In the genomic region with DNA sequence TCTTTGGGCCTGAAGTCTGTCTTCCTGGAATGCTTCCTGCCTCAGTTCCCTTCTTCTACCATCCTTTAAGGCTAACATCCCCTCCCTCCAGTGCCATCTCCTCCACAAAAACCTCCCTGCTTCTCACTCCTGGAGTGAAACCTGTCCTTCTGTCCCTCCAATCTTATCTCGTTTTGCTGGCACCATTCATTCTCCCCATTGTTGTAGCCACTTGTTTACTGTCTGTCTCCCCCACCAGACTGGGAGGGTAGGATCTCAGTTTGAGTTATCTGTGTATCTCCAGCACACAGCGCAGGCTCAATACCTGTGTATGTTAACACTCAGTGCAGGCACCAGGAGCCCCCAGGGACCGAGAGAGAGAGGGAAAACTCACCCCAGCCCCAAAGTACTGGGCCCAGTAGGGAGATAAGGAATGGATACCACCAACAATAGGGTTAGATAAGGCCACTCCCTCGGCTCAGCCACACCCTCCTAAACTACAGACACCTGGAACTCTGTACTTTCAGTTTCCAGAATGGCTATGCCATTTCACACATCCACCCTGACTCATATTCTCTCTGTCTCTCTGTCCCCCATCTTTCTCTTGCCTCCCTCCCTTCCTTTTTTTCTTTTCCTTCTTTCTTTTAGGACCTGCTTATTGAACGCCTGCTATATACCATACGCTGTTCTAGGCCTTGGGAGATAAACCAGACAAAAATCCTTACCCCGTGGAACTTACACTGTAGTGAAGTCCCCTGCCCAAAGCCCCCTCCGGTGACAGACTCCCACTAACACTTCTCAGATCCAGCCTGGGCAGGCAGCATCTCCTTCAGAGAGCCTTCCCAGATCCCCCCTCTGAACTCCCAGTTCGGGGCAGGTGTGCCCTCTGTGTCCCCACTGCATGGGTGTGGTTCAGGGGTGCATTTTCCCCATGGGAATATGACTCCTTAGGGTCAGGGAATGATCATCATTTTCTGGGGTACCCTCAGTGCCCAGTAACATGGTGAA, we compare ENCODE assay signal across 8 cellular contexts. TPM values are rescaled to one million over a fixed set of nuclear protein-coding genes. Genes with fewer than 3 reads are reported as not detected.
DNase-seq lines count a peak whose midpoint lies in the region; TF ChIP-seq lines count a peak whose summit lies in the region.

No MANE protein-coding gene starts in this region.

- H4K8ac ChIP-seq in H9 (replicated peaks; ENCODE audit: insufficient read length, low read depth, low read length), result no peak overlapping the region

- intact Hi-C loops in esophagus squamous epithelium (cut with DNase I), result loop anchor here (10.0 kb wide), 1 partner anchor 135 kb away; no protein-coding TSS in a partner anchor

- H3K36me3 ChIP-seq in esophagus squamous epithelium, result no peaks in the 10 kb centered on the region

- peak overlapping the region; percentile 30; the same call in 1 of the 2 replicates for H3K14ac ChIP-seq in H9 (ENCODE audit: insufficient read depth, low read length)

- H3K27me3 Mint-ChIP-seq in H9 (ENCODE audit: low read depth) (peaks cover 6% of the 10 kb centered on the region), type B pancreatic cell (peaks cover 4% of the 10 kb centered on the region)

- H3K4ac ChIP-seq in H9 (ENCODE audit: low read depth, low read length), result no peak overlapping the region

- H3K4me2 ChIP-seq in H9 (ENCODE audit: insufficient read depth, insufficient read length, low read length), result no peak overlapping the region

- H3K56ac ChIP-seq in H9 (ENCODE audit: insufficient read length, low read depth, low read length), result no peak overlapping the region

- H3K27me3 ChIP-seq in H9 (ENCODE audit: insufficient read depth, low read length) (no peaks in the 10 kb centered on the region), esophagus squamous epithelium (no peaks in the 10 kb centered on the region)

- H3K79me2 ChIP-seq in H9 (ENCODE audit: insufficient read depth, low read length), result peaks cover 1% of the 10 kb centered on the region; the same call in 1 of the 2 replicates

- peak; percentile 78 for DNase-seq in GM12865 (ENCODE audit: low read depth)
- DNase-seq in H9, result no peak
- peak; percentile 81 for DNase-seq in OCI-M1 (lab: John Stamatoyannopoulos, UW)
- DNase-seq in esophagus squamous epithelium (lab: John Stamatoyannopoulos, UW), result no peak
- DNase-seq in type B pancreatic cell (ENCODE audit: extremely low spot score, unreplicated experiment), result no peak
- DNase-seq in COLO829 (ENCODE audit: low spot score), result no peak
- DNase-seq in NCI-H187 (lab: John Stamatoyannopoulos, UW), result no peak
- DNase-seq in epidermal melanocyte (ENCODE audit: insufficient read length, low spot score), result no peak

- H2BK5ac ChIP-seq in H9 (ENCODE audit: insufficient read length, low read length), result no peak overlapping the region

- H3K9me3 ChIP-seq in H9 (ENCODE audit: control insufficient read depth, low read depth, low read length) (no peaks in the 10 kb centered on the region), esophagus squamous epithelium (no peaks in the 10 kb centered on the region)

- H3K23me2 ChIP-seq in H9 (ENCODE audit: insufficient read length, low read depth, low read length, poor library complexity, severe bottlenecking), result peaks cover 9% of the 10 kb centered on the region

- no peak overlapping the region for H3K18ac ChIP-seq in H9 (ENCODE audit: insufficient read length, low read depth, low read length)

- H2BK15ac ChIP-seq in H9 (ENCODE audit: low read depth, low read length), result peak overlapping the region; percentile 20; the same call in 1 of the 2 replicates

- H2AK5ac ChIP-seq in H9 (ENCODE audit: insufficient read length, low read length), result no peak overlapping the region

- H3K4me3 Mint-ChIP-seq in H9, result peak overlapping the region in 1 of 2 experiments; percentile 18; a peak in 1 of 5 replicates
- peak overlapping the region; percentile 40 for H3K4me3 Mint-ChIP-seq in type B pancreatic cell

- no peak overlapping the region for H3K9ac ChIP-seq in H9 (ENCODE audit: extremely low read depth, insufficient read length, low read length)

- H3K4me1 Mint-ChIP-seq in H9 (peaks cover 50 to 58% of the 10 kb centered on the region in 2 experiments), type B pancreatic cell (ENCODE audit: unreplicated experiment) (peaks cover 59% of the 10 kb centered on the region)

- no peak overlapping the region for H4K91ac ChIP-seq in H9 (ENCODE audit: insufficient read length, low read depth, low read length)

- H2AFZ ChIP-seq in H9 (ENCODE audit: low read length), result no peak overlapping the region

- no peak overlapping the region for H2BK20ac ChIP-seq in H9 (ENCODE audit: low read depth, low read length, poor library complexity, severe bottlenecking)

- H3T11ph ChIP-seq in H9 (ENCODE audit: low read length), result no peak overlapping the region

- no peak for TF ChIP-seq POLR2A in esophagus squamous epithelium (IDR thresholded peaks at IDR 0.05)

- no peak overlapping the region for H4K5ac ChIP-seq in H9 (ENCODE audit: insufficient read length, low read depth, low read length)

- TF ChIP-seq CTCF in GM12865 (IDR thresholded peaks at IDR 0.05; ENCODE audit: insufficient read depth, low read depth, low read length, missing control alignments), result no peak
- TF ChIP-seq CTCF in H9 (conservative IDR thresholded peaks at IDR 0.05), result no peak
- no peak for TF ChIP-seq CTCF in esophagus squamous epithelium (IDR thresholded peaks at IDR 0.05)
- no peak for TF ChIP-seq CTCF in type B pancreatic cell (conservative IDR thresholded peaks at IDR 0.05)

- H3K79me1 ChIP-seq in H9 (ENCODE audit: insufficient read depth, low read depth, low read length, poor library complexity, severe bottlenecking), result no peaks in the 10 kb centered on the region

- H2BK12ac ChIP-seq in H9 (ENCODE audit: insufficient read length, low read depth, low read length), result peak overlapping the region; percentile 26

- no peak overlapping the region for H2BK120ac ChIP-seq in H9 (ENCODE audit: low read depth, low read length, poor library complexity, severe bottlenecking)

- H3K9me3 Mint-ChIP-seq in H9 (no peaks in the 10 kb centered on the region), type B pancreatic cell (no peaks in the 10 kb centered on the region)

- peaks cover 10% of the 10 kb centered on the region; the same call in 1 of the 2 replicates for H3K4me1 ChIP-seq in H9 (ENCODE audit: insufficient read depth, low read length)
- H3K4me1 ChIP-seq in esophagus squamous epithelium, result peaks cover 23 to 54% (median 26%) of the 10 kb centered on the region in 3 donors

- no peak overlapping the region for H3K4me3 ChIP-seq in GM12865 (ENCODE audit: low read depth, low read length)
- no peak overlapping the region for H3K4me3 ChIP-seq in esophagus squamous epithelium

- H3K27ac Mint-ChIP-seq in H9 (peak overlapping the region in 2 of 3 experiments; percentile 13 to 99; a peak in 4 of 7 replicates), type B pancreatic cell (peak overlapping the region; percentile 97)

- no peak overlapping the region for H3K23ac ChIP-seq in H9 (ENCODE audit: insufficient read length, low read depth, low read length)

- WGBS in H9 (ENCODE audit: extremely low coverage, insufficient read length, low lambda C conversion rate), result no CpG with 5 or more reads among the region's 9 CpGs
- 59 to 76% methylated on average over 7 to 8 of the region's 9 CpGs for WGBS in esophagus squamous epithelium, 2 donors

- H4K20me1 ChIP-seq in H9 (ENCODE audit: control insufficient read depth, insufficient read depth, insufficient read length), result no peaks in the 10 kb centered on the region

- peaks cover under 1 to 1% (median under 1%) of the 10 kb centered on the region in 3 experiments; a peak in 5 of 7 replicates for H3K36me3 Mint-ChIP-seq in H9 (ENCODE audit: insufficient read depth in 1 of 3, low read depth in 3 of 3)
- peaks cover under 1% of the 10 kb centered on the region for H3K36me3 Mint-ChIP-seq in type B pancreatic cell

- H3K27ac ChIP-seq in H9 (ENCODE audit: insufficient read length, low read depth, low read length), result no peak overlapping the region
- peak overlapping the region; percentile 81 to 97 (median 92) for H3K27ac ChIP-seq in esophagus squamous epithelium

RNA-seq across cellular contexts. Expression of gene SSBP3, which starts 3.3 kb away (rescaled TPM):
- 119 and 126 TPM in 2 replicates for total RNA-seq in H9 (2021)
- total RNA-seq in esophagus squamous epithelium, result 10 to 100 TPM; 17.1 to 25.4 (median 21.5) TPM
- total RNA-seq in type B pancreatic cell (ENCODE audit: low replicate concordance), result 69.5 and 129 TPM in 2 replicates

Comparison
In these comparisons a context has a peak if more than half of its experiments do, and no peak if none do; other contexts are left out.
1. DNase-seq: peak in GM12865 (single experiment) and OCI-M1 (single experiment); none in H9 (single experiment), esophagus squamous epithelium (single experiment), type B pancreatic cell (single experiment), COLO829 (single experiment), NCI-H187 (0 of 2) and epidermal melanocyte (single experiment).